8 cellular contexts compared by ENCODE assay signal in genomic region chr5:172769598-172770373, GRCh38. TPM values are rescaled to one million over a fixed set of nuclear protein-coding genes. Genes with fewer than 3 reads are reported as not detected.
DNase-seq lines count a peak whose midpoint lies in the region; ATAC-seq and TF ChIP-seq lines count a peak whose summit lies in the region.

No MANE protein-coding gene starts in this region.

- H3K79me2 ChIP-seq in osteoblast (ENCODE audit: insufficient read depth, low read length), result peaks cover 34% of the 10 kb centered on the region

- intact Hi-C loops in activated B cell treated with CpG ODN at 0.5 μM for 24 hours (cut with micrococcal nuclease), result loop anchor here (5.0 kb wide), 3 partner anchors 582 to 1118 kb away; partner anchors contain the start of genes CPEB4, FBXW11 and STK10

- no peaks in the 10 kb centered on the region for H3K9me3 ChIP-seq in osteoblast (ENCODE audit: low read depth, low read length)

- H3K36me3 Mint-ChIP-seq in activated CD8-positive, alpha-beta memory T cell treated with anti-CD3 and anti-CD28 coated beads, Interleukin-2, amount 10 ng/mL, durations not matched to agents 7 days and 5 days, result peaks cover 13% of the 10 kb centered on the region
- H3K36me3 Mint-ChIP-seq in activated B cell treated with CpG ODN at 0.5 μM for 24 hours (ENCODE audit: low read depth), result peaks cover 38% of the 10 kb centered on the region

- no peaks in the 10 kb centered on the region for H3K27me3 Mint-ChIP-seq in activated CD8-positive, alpha-beta memory T cell treated with anti-CD3 and anti-CD28 coated beads, Interleukin-2, amount 10 ng/mL, durations not matched to agents 7 days and 5 days
- H3K27me3 Mint-ChIP-seq in activated B cell treated with CpG ODN at 0.5 μM for 24 hours, result no peaks in the 10 kb centered on the region

- peak overlapping the region; percentile 70 for H3K27ac Mint-ChIP-seq in activated CD8-positive, alpha-beta memory T cell treated with anti-CD3 and anti-CD28 coated beads, Interleukin-2, amount 10 ng/mL, durations not matched to agents 7 days and 5 days
- peak overlapping the region; percentile 91 for H3K27ac Mint-ChIP-seq in activated B cell treated with CpG ODN at 0.5 μM for 24 hours

- peaks cover 32% of the 10 kb centered on the region for H4K20me1 ChIP-seq in osteoblast (ENCODE audit: insufficient read depth, low read length)

- no peak for DNase-seq in activated CD8-positive, alpha-beta memory T cell treated with anti-CD3 and anti-CD28 coated beads, Interleukin-2, amount 10 ng/mL, durations not matched to agents 7 days and 5 days
- DNase-seq in activated CD8-positive, alpha-beta memory T cell treated with anti-CD3 and anti-CD28 coated beads, Interleukin-2, amount 50 U/mL, for 48 hours, result no peak
- no peak for DNase-seq in activated B cell treated with CpG ODN at 0.5 μM for 24 hours
- DNase-seq in fibroblast of villous mesenchyme (ENCODE audit: low read depth), result peak; percentile 43
- no peak for DNase-seq in osteoblast (ENCODE audit: insufficient read length, low spot score, missing footprints)
- DNase-seq in LoVo (ENCODE audit: low spot score), result no peak
- no peak for DNase-seq in DMS79 treated with DMSO at 0.1 percent for 48 hours (lab: John Stamatoyannopoulos, UW)

- no peak for ATAC-seq in activated CD8-positive, alpha-beta memory T cell treated with anti-CD3 and anti-CD28 coated beads, Interleukin-2, amount 10 ng/mL, durations not matched to agents 7 days and 5 days
- ATAC-seq in activated B cell treated with CpG ODN at 0.5 μM for 24 hours (ENCODE audit: low read depth) (peak; percentile 2), GM21367 (IDR thresholded peaks at IDR 0.05; ENCODE audit: unreplicated experiment) (no peak)

- H3K4me2 ChIP-seq in osteoblast (ENCODE audit: insufficient read depth, low read length), result peak overlapping the region; percentile 94

- H3K27me3 ChIP-seq in osteoblast (ENCODE audit: insufficient read depth, low read length), result no peaks in the 10 kb centered on the region

- peak overlapping the region; percentile 92 for H3K27ac ChIP-seq in osteoblast (ENCODE audit: low read depth, low read length)

- CTCF ChIA-PET in activated CD8-positive, alpha-beta memory T cell treated with anti-CD3 and anti-CD28 coated beads, Interleukin-2, amount 10 ng/mL, durations not matched to agents 7 days and 5 days (lab: Charles Lee), result interaction anchor here (1.3 to 4.1 kb wide), 9 partner anchors 28 to 189 kb away, joined by 3 to 30 read pairs (median 5); partner anchors contain the start of gene RPL26L1
- CTCF ChIA-PET in activated B cell treated with CpG ODN at 0.5 μM for 24 hours (lab: Charles Lee), result interaction anchor here (0.8 to 3.6 kb wide), 14 partner anchors 8 to 196 kb away, joined by 3 to 39 read pairs (median 4); no protein-coding TSS in a partner anchor

- no peaks in the 10 kb centered on the region for H3K9me3 Mint-ChIP-seq in activated CD8-positive, alpha-beta memory T cell treated with anti-CD3 and anti-CD28 coated beads, Interleukin-2, amount 10 ng/mL, durations not matched to agents 7 days and 5 days (ENCODE audit: low read depth)
- no peaks in the 10 kb centered on the region for H3K9me3 Mint-ChIP-seq in activated B cell treated with CpG ODN at 0.5 μM for 24 hours

- POLR2A ChIA-PET in activated B cell treated with CpG ODN at 0.5 μM for 24 hours (lab: Charles Lee), result interaction anchor here (0.6 to 6.7 kb wide), 17 partner anchors 9 to 1382 kb away, joined by 3 to 128 read pairs (median 17); partner anchors contain the start of genes ATP6V0E1, ERGIC1, NPM1 and RPL26L1

- peak overlapping the region; percentile 82 for H3K4me3 Mint-ChIP-seq in activated CD8-positive, alpha-beta memory T cell treated with anti-CD3 and anti-CD28 coated beads, Interleukin-2, amount 10 ng/mL, durations not matched to agents 7 days and 5 days
- peak overlapping the region; percentile 86 for H3K4me3 Mint-ChIP-seq in activated B cell treated with CpG ODN at 0.5 μM for 24 hours

- H3K4me1 Mint-ChIP-seq in activated CD8-positive, alpha-beta memory T cell treated with anti-CD3 and anti-CD28 coated beads, Interleukin-2, amount 10 ng/mL, durations not matched to agents 7 days and 5 days, result peaks cover 45% of the 10 kb centered on the region
- H3K4me1 Mint-ChIP-seq in activated B cell treated with CpG ODN at 0.5 μM for 24 hours, result peaks cover 82% of the 10 kb centered on the region

- H3K36me3 ChIP-seq in osteoblast (ENCODE audit: insufficient read depth, low read length), result peaks cover 30% of the 10 kb centered on the region

- H3K4me3 ChIP-seq in fibroblast of villous mesenchyme (ENCODE audit: low read depth, low read length), result peak overlapping the region; percentile 98
- H3K4me3 ChIP-seq in osteoblast (ENCODE audit: insufficient read depth, low read length), result peak overlapping the region; percentile 80

- H3K4me1 ChIP-seq in osteoblast (ENCODE audit: insufficient read depth, low read length), result peaks cover 50% of the 10 kb centered on the region

- TF ChIP-seq CTCF in activated B cell treated with CpG ODN at 0.5 μM for 24 hours (IDR thresholded peaks at IDR 0.05), result no peak
- no peak for TF ChIP-seq CTCF in fibroblast of villous mesenchyme (IDR thresholded peaks at IDR 0.05; ENCODE audit: insufficient read depth, low read depth, low read length)
- no peak for TF ChIP-seq CTCF in osteoblast (IDR thresholded peaks at IDR 0.05; ENCODE audit: extremely low read depth, low read depth, low read length)

- no peak overlapping the region for H2AFZ ChIP-seq in osteoblast (ENCODE audit: low read length)

RNA-seq across cellular contexts. Expression of gene DUSP1, which starts 1.2 kb away (rescaled TPM):
- 10 to 100 TPM in 1 of 2 experiments, 1 to 10 TPM in 1; 6.5 to 32.5 TPM for total RNA-seq in activated CD8-positive, alpha-beta memory T cell treated with anti-CD3 and anti-CD28 coated beads, Interleukin-2, amount 10 ng/mL, durations not matched to agents 7 days and 5 days
- 15.0 and 21.2 TPM in 2 replicates for total RNA-seq in activated B cell treated with CpG ODN at 0.5 μM for 24 hours
- 98.2 and 246 TPM in 2 replicates for total RNA-seq in fibroblast of villous mesenchyme
- total RNA-seq in osteoblast, result 69.2 and 74.6 TPM in 2 replicates
